In the genomic region with DNA sequence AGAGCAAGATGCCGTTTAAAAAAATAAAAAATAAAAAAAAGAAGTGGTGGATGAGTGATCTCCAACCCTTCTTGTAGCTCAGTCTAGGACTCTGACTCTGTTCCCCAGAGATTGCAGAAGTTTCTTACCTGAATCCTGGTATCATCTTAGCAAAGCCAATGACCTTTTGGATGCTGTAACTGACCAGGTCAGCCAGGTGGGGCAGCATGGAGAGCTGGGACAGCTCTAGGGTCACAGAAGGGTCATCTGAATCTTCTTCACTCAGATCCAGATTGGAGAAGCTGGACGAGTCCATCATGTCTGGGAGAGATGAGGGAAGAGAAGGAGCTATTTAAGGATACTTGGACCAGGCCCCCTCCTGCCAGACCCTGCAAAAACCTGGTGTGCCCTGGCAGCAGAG, we compare ENCODE assay signal across 13 cellular contexts.
"Had no signal": no experiment of that assay in that cellular context is flagged by ENCODE, and none has a peak within 500 bp of the region (broad histone marks: within the 10 kb centered on the region; RNA-seq: fewer than 3 reads in every experiment).

No MANE protein-coding gene starts in this region.

- H3K4me1 ChIP-seq: esophagus muscularis mucosa, sigmoid colon had no signal

- H3K4me3 ChIP-seq: ascending aorta, dorsolateral prefrontal cortex, esophagus muscularis mucosa, sigmoid colon, suprapubic skin had no signal

- FAIRE-seq: bronchial epithelial cell had no signal

- ATAC-seq: activated naive CD8-positive, alpha-beta T cell treated with anti-CD3 and anti-CD28 coated beads, Interleukin-2, amount 50 U/mL, for 24 hours; activated T-cell treated with anti-CD3 and anti-CD28 coated beads, Interleukin-2, amount 50 U/mL, for 4 hours; stimulated activated naive CD8-positive, alpha-beta T cell treated with anti-CD3 and anti-CD28 coated beads, Interleukin-15, Interleukin-2, amounts not matched to agents 100 U/mL and 50 U/mL, for 24 hours had no signal

- H3K27me3 ChIP-seq: ascending aorta, dorsolateral prefrontal cortex, esophagus muscularis mucosa, sigmoid colon, suprapubic skin had no signal

- H3K9me3 ChIP-seq: ascending aorta, esophagus muscularis mucosa, sigmoid colon, suprapubic skin had no signal

- H3K36me3 ChIP-seq: esophagus muscularis mucosa, sigmoid colon had no signal

- H3K27ac ChIP-seq: ascending aorta, dorsolateral prefrontal cortex, esophagus muscularis mucosa, sigmoid colon, suprapubic skin had no signal

- DNase-seq: activated B cell treated with CpG ODN at 0.5 μM for 24 hours; activated CD4-positive, alpha-beta T cell treated with anti-CD3 and anti-CD28 coated beads, Interleukin-2, amount 50 U/mL, for 1 hour; activated naive CD4-positive, alpha-beta T cell treated with Interleukin-2 at 50 U/mL for 16 hours; activated naive CD8-positive, alpha-beta T cell treated with anti-CD3 and anti-CD28 coated beads, Interleukin-2, amount 50 U/mL, for 24 hours; activated T-cell treated with anti-CD3 and anti-CD28 coated beads, Interleukin-2, amount 50 U/mL, for 4 hours; dorsolateral prefrontal cortex; sigmoid colon; stimulated activated CD4-positive, alpha-beta T cell treated with anti-CD3 and anti-CD28 coated beads, Interleukin-12 subunit alpha, Interleukin-12 subunit beta, amount 100 ng/mL, for 4 hours; stimulated activated naive CD8-positive, alpha-beta T cell treated with anti-CD3 and anti-CD28 coated beads, Interleukin-15, Interleukin-2, amounts not matched to agents 100 U/mL and 50 U/mL, for 24 hours had no signal
